33 cellular contexts compared by ENCODE assay signal in the genomic region with DNA sequence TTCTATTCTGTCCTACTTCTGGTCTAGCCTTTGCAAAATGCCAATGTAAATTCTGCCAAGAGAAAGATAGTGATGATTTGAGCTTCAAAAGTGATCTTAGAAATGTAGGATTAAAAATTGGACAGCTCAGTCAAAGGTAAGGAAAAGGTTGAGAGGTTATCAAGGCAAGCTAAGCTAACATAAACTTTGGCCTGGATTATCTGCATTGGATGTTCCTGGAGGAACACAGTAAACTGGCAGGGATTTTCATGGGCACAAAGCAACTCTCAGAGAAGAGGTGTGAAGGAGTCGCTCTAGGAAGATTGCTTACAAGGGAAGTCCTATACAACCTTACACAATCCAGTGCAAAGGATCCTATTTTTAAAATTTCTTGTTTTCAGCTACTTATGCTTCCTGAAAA.
"Had no signal": no experiment of that assay in that cellular context is flagged by ENCODE, and none has a peak within 500 bp of the region (broad histone marks: within the 10 kb centered on the region; RNA-seq: fewer than 3 reads in every experiment).

No MANE protein-coding gene starts in this region.

- H3K27me3 ChIP-seq: adrenal gland, body of pancreas, brain microvascular endothelial cell, breast epithelium had no signal

- FAIRE-seq: astrocyte, TTC549 had no signal

- H3K9me3 ChIP-seq: adrenal gland, body of pancreas, breast epithelium had no signal

- H3K27ac ChIP-seq: adrenal gland, body of pancreas, brain microvascular endothelial cell, breast epithelium had no signal

- H3K4me1 ChIP-seq: adrenal gland, breast epithelium had no signal

- DNase-seq: activated B cell treated with CpG ODN at 0.5 μM for 24 hours; activated CD4-positive, alpha-beta memory T cell treated with anti-CD3 and anti-CD28 coated beads for 36 hours; activated CD4-positive, alpha-beta T cell treated with anti-CD3 and anti-CD28 coated beads for 4 hours; activated CD4-positive, alpha-beta T cell treated with anti-CD3 and anti-CD28 coated beads, Interleukin-2, amount 10 ng/mL, durations not matched to agents 24 days and 14 days; activated CD4-positive, alpha-beta T cell treated with anti-CD3 and anti-CD28 coated beads, Interleukin-2, amount 50 U/mL, for 1 hour; activated CD4-positive, alpha-beta T cell treated with anti-CD3 and anti-CD28 coated beads, Interleukin-2, amount 50 U/mL, for 4 hours; activated CD4-positive, CD25-positive, alpha-beta regulatory T cell treated with anti-CD3 and anti-CD28 coated beads, Interleukin-2, amount 50 U/mL, for 72 hours; activated CD8-positive, alpha-beta memory T cell treated with anti-CD3 and anti-CD28 coated beads, Interleukin-2, amount 50 U/mL, for 4 hours; activated CD8-positive, alpha-beta T cell treated with anti-CD3 and anti-CD28 coated beads for 36 hours; activated effector memory CD4-positive, alpha-beta T cell treated with anti-CD3 and anti-CD28 coated beads, Interleukin-2, amount 50 U/mL, for 16 hours; activated gamma-delta T cell treated with Interleukin-2 at 50 U/mL for 16 hours; activated naive CD4-positive, alpha-beta T cell; activated naive CD4-positive, alpha-beta T cell treated with anti-CD3 and anti-CD28 coated beads for 36 hours; activated naive CD4-positive, alpha-beta T cell treated with anti-CD3 and anti-CD28 coated beads, Interleukin-2, amount 50 U/mL, for 16 hours; activated naive CD8-positive, alpha-beta T cell treated with anti-CD3 and anti-CD28 coated beads for 36 hours; activated T-cell treated with anti-CD3 and anti-CD28 coated beads for 4 hours; activated T-cell treated with anti-CD3 and anti-CD28 coated beads, Interleukin-2, amount 50 U/mL, for 1 hour; activated T-cell treated with anti-CD3 and anti-CD28 coated beads, Interleukin-2, amount 50 U/mL, for 4 hours; activated T-cell treated with anti-CD3 and anti-CD28 coated beads, Interleukin-2, amount 50 U/mL, for 72 hours; adrenal gland; amniotic stem cell; aorta; body of pancreas; brain microvascular endothelial cell; central memory CD4-positive, alpha-beta T cell; T-helper 1 cell; T-helper 2 cell; T-helper 9 cell had no signal

- H3K36me3 ChIP-seq: adrenal gland, brain microvascular endothelial cell, breast epithelium had no signal

- ATAC-seq: activated CD8-positive, alpha-beta T cell treated with anti-CD3 and anti-CD28 coated beads for 36 hours; activated naive CD4-positive, alpha-beta T cell treated with anti-CD3 and anti-CD28 coated beads, Interleukin-2, amount 50 U/mL, for 72 hours; activated T-cell treated with anti-CD3 and anti-CD28 coated beads, Interleukin-2, amount 50 U/mL, for 4 hours; activated T-cell treated with anti-CD3 and anti-CD28 coated beads, Interleukin-2, amount 50 U/mL, for 72 hours; activated T-helper 17 cell treated with anti-CD3 and anti-CD28 coated beads, Interleukin-2, amount 50 U/mL, for 72 hours; body of pancreas had no signal

- H3K4me3 ChIP-seq: adrenal gland, body of pancreas, breast epithelium had no signal
